27 cellular contexts compared by ENCODE assay signal in the genomic region with DNA sequence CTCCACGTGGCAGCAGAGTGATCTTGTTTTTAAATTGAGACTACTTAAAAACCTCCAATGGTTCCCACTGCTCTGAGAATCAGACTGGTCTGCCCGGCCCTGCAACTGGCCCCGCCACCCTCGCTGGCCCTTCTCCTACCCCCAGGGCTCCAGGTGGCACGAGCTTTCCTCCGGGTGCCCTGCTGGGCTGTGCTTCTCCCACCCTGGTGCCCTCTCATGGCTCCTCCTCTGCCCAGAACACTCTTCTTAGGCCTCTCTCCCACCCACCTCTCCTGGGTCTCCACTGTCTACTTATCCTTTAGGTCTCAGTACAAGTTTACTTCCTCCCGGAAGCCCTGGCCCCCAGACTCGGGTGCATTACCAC. TPM values are rescaled to one million over a fixed set of nuclear protein-coding genes. Genes with fewer than 3 reads are reported as not detected.
DNase-seq lines count a peak whose midpoint lies in the region; ATAC-seq and TF ChIP-seq lines count a peak whose summit lies in the region.
"Had no signal": no experiment of that assay in that cellular context is flagged by ENCODE, and none has a peak within 500 bp of the region (broad histone marks: within the 10 kb centered on the region; RNA-seq: fewer than 3 reads in every experiment).

No MANE protein-coding gene starts in this region.

- H3K9me3 ChIP-seq in lower lobe of right lung (no peaks in the 10 kb centered on the region), upper lobe of left lung (no peaks in the 10 kb centered on the region), body of pancreas (no peaks in the 10 kb centered on the region)
- H3K9me3 ChIP-seq: esophagus muscularis mucosa had no signal

- H3K36me3 ChIP-seq in lower lobe of right lung (peaks cover 29% of the 10 kb centered on the region), upper lobe of left lung (peaks cover 0 to 33% (median 22%) of the 10 kb centered on the region in 4 donors), body of pancreas (replicated peaks in 1 of 2; ENCODE audit: insufficient read depth in 1 of 2, low read depth in 2 of 2) (peaks cover 1 to 7% of the 10 kb centered on the region in 2 donors)

- no peaks in the 10 kb centered on the region for H3K27me3 Mint-ChIP-seq in chondrocyte (ENCODE audit: low read depth)
- H3K27me3 Mint-ChIP-seq: activated CD4-positive, alpha-beta T cell treated with anti-CD3 and anti-CD28 coated beads for 36 hours; activated T-cell treated with anti-CD3 and anti-CD28 coated beads, Interleukin-2, amount 50 U/mL, for 24 hours; naive thymus-derived CD4-positive, alpha-beta T cell; type B pancreatic cell had no signal

- H3K4me1 ChIP-seq in lower lobe of right lung (peaks cover 18% of the 10 kb centered on the region), upper lobe of left lung (peaks cover 11 to 25% (median 16%) of the 10 kb centered on the region in 4 donors), body of pancreas (peaks cover 7% of the 10 kb centered on the region)
- H3K4me1 ChIP-seq: foreskin keratinocyte had no signal

- H3K4me1 Mint-ChIP-seq in chondrocyte (ENCODE audit: low read depth), result peaks cover 62% of the 10 kb centered on the region
- H3K4me1 Mint-ChIP-seq: activated CD4-positive, alpha-beta T cell treated with anti-CD3 and anti-CD28 coated beads for 36 hours had no signal

- ATAC-seq in lower lobe of right lung (peak; percentile 59 to 61), upper lobe of left lung (ENCODE audit: low FRiP score in 2 of 2) (peak in 1 of 2 donors; percentile 64), body of pancreas (no peak), GM21515 (IDR thresholded peaks at IDR 0.05; ENCODE audit: unreplicated experiment) (no peak)
- ATAC-seq: activated CD4-positive, alpha-beta T cell treated with anti-CD3 and anti-CD28 coated beads for 36 hours; foreskin keratinocyte; left colon; naive thymus-derived CD4-positive, alpha-beta T cell had no signal

- peaks cover 20% of the 10 kb centered on the region for H3K36me3 Mint-ChIP-seq in chondrocyte (ENCODE audit: low read depth)

- no peaks in the 10 kb centered on the region for H3K27me3 ChIP-seq in lower lobe of right lung (ENCODE audit: low read depth)
- H3K27me3 ChIP-seq in upper lobe of left lung, result no peaks in the 10 kb centered on the region
- H3K27me3 ChIP-seq in body of pancreas, result no peaks in the 10 kb centered on the region
- H3K27me3 ChIP-seq: esophagus muscularis mucosa, foreskin keratinocyte had no signal

- H3K27ac ChIP-seq in lower lobe of right lung (peak overlapping the region; percentile 66), upper lobe of left lung (peak overlapping the region; percentile 32 to 76 (median 58)), body of pancreas (no peak overlapping the region)
- H3K27ac ChIP-seq: esophagus muscularis mucosa, foreskin keratinocyte, skin epidermis had no signal

- H3K4me3 ChIP-seq in lower lobe of right lung (no peak overlapping the region), upper lobe of left lung (no peak overlapping the region), body of pancreas (no peak overlapping the region)
- H3K4me3 ChIP-seq: esophagus muscularis mucosa, skin epidermis had no signal

- H3K4me3 Mint-ChIP-seq in chondrocyte (ENCODE audit: unreplicated experiment), result no peak overlapping the region
- H3K4me3 Mint-ChIP-seq: activated CD4-positive, alpha-beta T cell treated with anti-CD3 and anti-CD28 coated beads for 36 hours; activated T-cell treated with anti-CD3 and anti-CD28 coated beads, Interleukin-2, amount 50 U/mL, for 24 hours; CD14-positive monocyte; mesothelial cell of epicardium; naive thymus-derived CD4-positive, alpha-beta T cell; T-helper 2 cell treated with Interferon-gamma antibody and Interleukin-4, amounts not matched to agents 5 μg/mL and 100 μg/mL, for 36 hours; type B pancreatic cell had no signal

- 62 to 68% methylated on average over 8 of the region's 8 CpGs for WGBS in upper lobe of left lung, 2 donors
- 86 to 91% methylated on average over 6 to 8 of the region's 8 CpGs for WGBS in body of pancreas, 2 donors

- intact Hi-C loops in lower lobe of right lung (cut with DNase I), result no loop called here
- intact Hi-C loops in body of pancreas (cut with DNase I), result no loop called here

- no peak for TF ChIP-seq CTCF in chondrocyte (IDR thresholded peaks at IDR 0.05)
- no peak for TF ChIP-seq CTCF in lower lobe of right lung (IDR thresholded peaks at IDR 0.05)
- no peak for TF ChIP-seq CTCF in upper lobe of left lung (IDR thresholded peaks at IDR 0.05)
- TF ChIP-seq CTCF in body of pancreas (IDR thresholded peaks at IDR 0.05), result no peak

- peak; percentile 43 for DNase-seq in activated CD8-positive, alpha-beta memory T cell treated with anti-CD3 and anti-CD28 coated beads for 24 hours
- no peak for DNase-seq in activated CD8-positive, alpha-beta memory T cell treated with anti-CD3 and anti-CD28 coated beads, Interleukin-2, amount 50 U/mL, for 48 hours
- DNase-seq in chondrocyte (ENCODE audit: low spot score) (no peak), lower lobe of right lung (no peak), upper lobe of left lung (peak; percentile 40 to 78), body of pancreas (no peak), GOT3 (lab: John Stamatoyannopoulos, UW) (no peak)
- DNase-seq: 8988T; activated CD4-positive, alpha-beta T cell treated with anti-CD3 and anti-CD28 coated beads for 36 hours; activated gamma-delta T cell treated with Interleukin-2 at 50 U/mL for 16 hours; activated T-cell treated with anti-CD3 and anti-CD28 coated beads, Interleukin-2, amount 50 U/mL, for 24 hours; Calu3; cortex of kidney; DND-41; foreskin keratinocyte; left colon; naive thymus-derived CD4-positive, alpha-beta T cell; NCI-H1105 treated with DMSO at 0.1 percent for 48 hours; NCI-H1930; NCI-H524 treated with DMSO at 0.1 percent for 48 hours had no signal

- H3K27ac Mint-ChIP-seq in chondrocyte (ENCODE audit: unreplicated experiment), result peak overlapping the region; percentile 54
- H3K27ac Mint-ChIP-seq: activated CD4-positive, alpha-beta T cell treated with anti-CD3 and anti-CD28 coated beads for 36 hours; activated T-cell treated with anti-CD3 and anti-CD28 coated beads, Interleukin-2, amount 50 U/mL, for 24 hours; CD14-positive monocyte; mesothelial cell of epicardium; T-helper 2 cell treated with Interferon-gamma antibody and Interleukin-4, amounts not matched to agents 5 μg/mL and 100 μg/mL, for 36 hours; type B pancreatic cell had no signal

- TF ChIP-seq POLR2A in upper lobe of left lung (IDR thresholded peaks at IDR 0.05), result no peak
- no peak for TF ChIP-seq POLR2A in body of pancreas (IDR thresholded peaks at IDR 0.05)

- peaks cover 4% of the 10 kb centered on the region for H3K9me3 Mint-ChIP-seq in chondrocyte (ENCODE audit: low read depth)
- H3K9me3 Mint-ChIP-seq: activated T-cell treated with anti-CD3 and anti-CD28 coated beads, Interleukin-2, amount 50 U/mL, for 24 hours; mesothelial cell of epicardium; T-helper 2 cell treated with Interferon-gamma antibody and Interleukin-4, amounts not matched to agents 5 μg/mL and 100 μg/mL, for 36 hours; type B pancreatic cell had no signal

- TF ChIP-seq EP300 in upper lobe of left lung (IDR thresholded peaks at IDR 0.05), result no peak

RNA-seq across cellular contexts. Expression of gene CCDC92, which starts 26.5 kb away (rescaled TPM):
- total RNA-seq in chondrocyte, result 63.0 to 74.7 TPM (median 68.8 TPM) in 3 replicates
- 47.6 TPM for total RNA-seq in lower lobe of right lung
- 10 to 100 TPM; 33.8 to 48.9 (median 43.7) TPM for total RNA-seq in upper lobe of left lung
- total RNA-seq in body of pancreas, result 10 to 100 TPM; 19.7 to 25.1 TPM

RNA-seq across cellular contexts. Expression of gene ZNF664, which starts 26.9 kb away (rescaled TPM):
- total RNA-seq in chondrocyte (86.7 to 99.8 TPM (median 88.0 TPM) in 3 replicates), lower lobe of right lung (84.2 TPM), upper lobe of left lung (100 to 1,000 TPM in 2 of 6 donors, 10 to 100 TPM in 4; 49.1 to 112 (median 91.8) TPM), body of pancreas (10 to 100 TPM; 32.6 to 53.2 TPM)

Comparison
In these comparisons a context has a peak if more than half of its experiments do, and no peak if none do; other contexts are left out.
1. DNase-seq: peak in activated CD8-positive, alpha-beta memory T cell treated with anti-CD3 and anti-CD28 coated beads for 24 hours (single experiment) and upper lobe of left lung (2 of 2); none in activated CD8-positive, alpha-beta memory T cell treated with anti-CD3 and anti-CD28 coated beads, Interleukin-2, amount 50 U/mL, for 48 hours (single experiment), chondrocyte (single experiment), lower lobe of right lung (single experiment), body of pancreas (0 of 4) and GOT3 (single experiment).
2. ATAC-seq: peak in lower lobe of right lung (2 of 2); none in body of pancreas (single experiment) and GM21515 (single experiment).
3. H3K27ac ChIP-seq: peak in lower lobe of right lung (single experiment) and upper lobe of left lung (4 of 4); none in body of pancreas (0 of 4).